ENCODE assay signal across 11 cellular contexts in genomic region chr14:68969278-68969677, GRCh38. TPM values are rescaled to one million over a fixed set of nuclear protein-coding genes. Genes with fewer than 3 reads are reported as not detected.
DNase-seq lines count a peak whose midpoint lies in the region; ATAC-seq and TF ChIP-seq lines count a peak whose summit lies in the region.
"Had no signal": no experiment of that assay in that cellular context is flagged by ENCODE, and none has a peak within 500 bp of the region (broad histone marks: within the 10 kb centered on the region; RNA-seq: fewer than 3 reads in every experiment).

No MANE protein-coding gene starts in this region.

- H3K36me3 ChIP-seq in Peyer's patch (no peaks in the 10 kb centered on the region), lower lobe of right lung (peaks cover 18% of the 10 kb centered on the region), MM.1S (replicated peaks; ENCODE audit: insufficient read depth, low read length) (no peaks in the 10 kb centered on the region)

- peaks cover 0 to 68% (median 5%) of the 10 kb centered on the region in 4 donors for H3K4me1 ChIP-seq in Peyer's patch
- peaks cover 67% of the 10 kb centered on the region for H3K4me1 ChIP-seq in lower lobe of right lung
- H3K4me1 ChIP-seq in MM.1S (ENCODE audit: low read length): peaks cover 14% of the 10 kb centered on the region; the same call in 1 of the 2 replicates
- H3K4me1 ChIP-seq: psoas muscle had no signal

- 0 out of 2 replicates have a peak, but pooled peaks cover 2% of the 10 kb centered on the region for H3F3A ChIP-seq in MM.1S (ENCODE audit: insufficient read depth, low read length)

- H3K27ac ChIP-seq in Peyer's patch (peak overlapping the region in 3 of 4 donors; percentile 32 to 95 (median 65)), lower lobe of right lung (peak overlapping the region; percentile 38), temporal lobe (ENCODE audit: low read depth, low read length) (peak overlapping the region; percentile 19), MM.1S (ENCODE audit: low read length) (no peak overlapping the region)
- H3K27ac ChIP-seq: psoas muscle had no signal

- H3K9me3 ChIP-seq in Peyer's patch: no peaks in the 10 kb centered on the region
- no peaks in the 10 kb centered on the region for H3K9me3 ChIP-seq in lower lobe of right lung
- H3K9me3 ChIP-seq in MM.1S (replicated peaks; ENCODE audit: insufficient read depth, low read length): no peaks in the 10 kb centered on the region
- H3K9me3 ChIP-seq: psoas muscle had no signal

- TF ChIP-seq POLR2A in Peyer's patch (IDR thresholded peaks at IDR 0.05): no peak

- H3K9ac ChIP-seq in MM.1S (ENCODE audit: low read length): no peak overlapping the region

- no peaks in the 10 kb centered on the region for H3K27me3 ChIP-seq in Peyer's patch
- no peaks in the 10 kb centered on the region for H3K27me3 ChIP-seq in lower lobe of right lung (ENCODE audit: low read depth)
- H3K27me3 ChIP-seq in MM.1S (replicated peaks; ENCODE audit: insufficient read depth, low read length): no peaks in the 10 kb centered on the region

- no peaks in the 10 kb centered on the region for H3K9me2 ChIP-seq in MM.1S (replicated peaks; ENCODE audit: insufficient read depth, low read length)

- H3K4me3 ChIP-seq in Peyer's patch: no peak overlapping the region
- H3K4me3 ChIP-seq in astrocyte of the spinal cord (ENCODE audit: low read depth, low read length): no peak overlapping the region
- H3K4me3 ChIP-seq in lower lobe of right lung: no peak overlapping the region
- no peak overlapping the region for H3K4me3 ChIP-seq in MM.1S (ENCODE audit: low read length)
- H3K4me3 ChIP-seq: PC-9, psoas muscle had no signal

- no peak overlapping the region for H3K4me2 ChIP-seq in MM.1S (ENCODE audit: low read depth, low read length)
- H3K4me2 ChIP-seq: PC-9 had no signal

- DNase-seq in Peyer's patch (no peak), astrocyte of the spinal cord (ENCODE audit: low read depth, low spot score) (peak; percentile 0), lower lobe of right lung (no peak), MM.1S (no peak)
- DNase-seq: DMS153, NCI-H2171 treated with DMSO at 0.1 percent for 48 hours, PC-9, psoas muscle had no signal

- no peaks in the 10 kb centered on the region for H3K79me2 ChIP-seq in MM.1S (ENCODE audit: low read length)

- H2AFZ ChIP-seq in MM.1S (ENCODE audit: low read length): no peak overlapping the region
- H2AFZ ChIP-seq: PC-9 had no signal

- in situ Hi-C loops in astrocyte of the spinal cord (cut with HindIII; ENCODE audit: low sequenced_read_pairs): no loop called here

- intact Hi-C loops in lower lobe of right lung (cut with DNase I): no loop called here

- ATAC-seq in lower lobe of right lung (no peak), GM19023 (IDR thresholded peaks at IDR 0.05; ENCODE audit: unreplicated experiment) (no peak), HG03457 (IDR thresholded peaks at IDR 0.05; ENCODE audit: unreplicated experiment) (no peak)
- ATAC-seq: psoas muscle had no signal

- H4K20me1 ChIP-seq in MM.1S (ENCODE audit: insufficient read depth, low read length): no peaks in the 10 kb centered on the region

- TF ChIP-seq CTCF in Peyer's patch (IDR thresholded peaks at IDR 0.05) (no peak), astrocyte of the spinal cord (IDR thresholded peaks at IDR 0.05; ENCODE audit: low read depth, low read length) (no peak), lower lobe of right lung (IDR thresholded peaks at IDR 0.05) (no peak), MM.1S (IDR thresholded peaks at IDR 0.05; ENCODE audit: low read length) (no peak)

RNA-seq across cellular contexts. Expression of gene ACTN1, which starts 9.8 kb away (rescaled TPM):
- total RNA-seq in Peyer's patch: 100 to 1,000 TPM in 1 of 4 donors, 10 to 100 TPM in 3; 40.3 to 585 (median 80.1) TPM
- total RNA-seq in lower lobe of right lung: 124 TPM
- total RNA-seq in temporal lobe: 21.4 TPM
